ENCODE assay signal across 18 cellular contexts in genomic region chr12:53868516-53868986, GRCh38.
DNase-seq lines count a peak whose midpoint lies in the region; ATAC-seq, FAIRE-seq and TF ChIP-seq lines count a peak whose summit lies in the region.
"Had no signal": no experiment of that assay in that cellular context is flagged by ENCODE, and none has a peak within 500 bp of the region (broad histone marks: within the 10 kb centered on the region; RNA-seq: fewer than 3 reads in every experiment).

No MANE protein-coding gene starts in this region.

- intact Hi-C loops in HCT116 (cut with micrococcal nuclease) = no loop called here

- no peaks in the 10 kb centered on the region for H3K9me3 ChIP-seq in HCT116 (ENCODE audit: control insufficient read depth in 1 of 2, insufficient read depth in 1 of 2, low read depth in 1 of 2, low read length in 2 of 2)
- H3K9me3 ChIP-seq in keratinocyte (ENCODE audit: control insufficient read depth, low read depth, low read length) = no peaks in the 10 kb centered on the region
- H3K9me3 ChIP-seq: BLaER1, testis had no signal

- DNase-seq in HCT116 (ENCODE audit: low read depth, low spot score) (no peak), SK-MEL-5 (ENCODE audit: low read depth, low spot score) (peak; percentile 4), keratinocyte (ENCODE audit: low read depth, low spot score) (no peak), urothelium cell line (ENCODE audit: low spot score) (peak; percentile 36), HUDEP-2 (lab: John Stamatoyannopoulos, UW; ENCODE audit: unreplicated experiment in 76 of 76) (no peak), NCI-H446 (lab: John Stamatoyannopoulos, UW) (no peak), NCI-H1105 (lab: John Stamatoyannopoulos, UW) (no peak)
- DNase-seq: activated CD4-positive, alpha-beta T cell treated with anti-CD3 and anti-CD28 coated beads for 4 hours; MV-4-11; naive thymus-derived CD4-positive, alpha-beta T cell; NCI-H2029 treated with DMSO at 0.1 percent for 48 hours; OCI-M1; stimulated activated CD4-positive, alpha-beta T cell treated with anti-CD3 and anti-CD28 coated beads, Interleukin-4, amount 100 ng/mL, for 1 hour; T1000; testis had no signal

- no peaks in the 10 kb centered on the region for H3K27me3 ChIP-seq in HCT116 (ENCODE audit: insufficient read depth, low read length)
- H3K27me3 ChIP-seq in keratinocyte (ENCODE audit: control insufficient read depth, extremely low read depth, insufficient read depth, low read length) = no peaks in the 10 kb centered on the region
- H3K27me3 ChIP-seq: BLaER1, testis had no signal

- H3K4me2 ChIP-seq in HCT116 (ENCODE audit: low read length) (peak overlapping the region; percentile 60), keratinocyte (ENCODE audit: control insufficient read depth, extremely low read depth, insufficient read depth, low read depth, low read length) (peak overlapping the region; percentile 7)
- H3K4me2 ChIP-seq: BLaER1 had no signal

- H4K20me1 ChIP-seq in HCT116 (ENCODE audit: insufficient read depth) (no peaks in the 10 kb centered on the region), keratinocyte (ENCODE audit: control insufficient read depth, extremely low read depth, insufficient read depth, low read length) (no peaks in the 10 kb centered on the region)
- H4K20me1 ChIP-seq: BLaER1 had no signal

- no peaks in the 10 kb centered on the region for H3K79me2 ChIP-seq in HCT116 (ENCODE audit: insufficient read depth, low read length)
- H3K79me2 ChIP-seq in keratinocyte (ENCODE audit: control insufficient read depth, insufficient read depth, low read length) = no peaks in the 10 kb centered on the region
- H3K79me2 ChIP-seq: parathyroid adenoma had no signal

- peak; percentile 61 for FAIRE-seq in keratinocyte (lab: Jason Lieb, UNC)
- FAIRE-seq in urothelium cell line (lab: Jason Lieb, UNC) = peak; percentile 44

- H3K9me1 ChIP-seq in keratinocyte (ENCODE audit: control insufficient read depth, extremely low read depth, insufficient read depth, low read length) = no peaks in the 10 kb centered on the region

- H3K27ac ChIP-seq in HCT116 (ENCODE audit: low read depth, low read length) (no peak overlapping the region), keratinocyte (ENCODE audit: control insufficient read depth, insufficient read depth, low read length) (no peak overlapping the region)
- H3K27ac ChIP-seq: BLaER1, parathyroid adenoma, SK-N-MC, testis had no signal

- RAD21 ChIA-PET in HCT116 (lab: Charles Lee; ENCODE audit: low non-redundant PET in 1 of 2, low total read pairs in 2 of 2, uncharacterized antibody in 2 of 2, unreplicated experiment in 2 of 2) = no interaction called here

- TF ChIP-seq POLR2A in HCT116 (IDR thresholded peaks at IDR 0.05; ENCODE audit: borderline replicate concordance, extremely low read depth, insufficient read depth, insufficient read length) = no peak

- H3K9ac ChIP-seq in HCT116 (ENCODE audit: low read length) (no peak overlapping the region), keratinocyte (ENCODE audit: control insufficient read depth, extremely low read depth, insufficient read depth, low read length) (no peak overlapping the region)
- H3K9ac ChIP-seq: BLaER1, parathyroid adenoma had no signal

- dilution Hi-C loops in keratinocyte (cut with MboI; ENCODE audit: extremely low pct_ligation_motif_present, low sequenced_read_pairs) = no loop called here

- no peak for TF ChIP-seq RAD21 in HCT116 (IDR thresholded peaks at IDR 0.05; ENCODE audit: low read depth)

- H3K4me3 ChIP-seq in HCT116 (replicated peaks in 1 of 2; ENCODE audit: low read depth in 1 of 2, low read length in 2 of 2) (peak overlapping the region in 1 of 2 experiments; percentile 10; a peak in 1 of 4 replicates), keratinocyte (ENCODE audit: control insufficient read depth in 2 of 3, extremely low read depth in 1 of 3, insufficient read depth in 2 of 3, low read depth in 1 of 3, low read length in 3 of 3) (no peak overlapping the region)
- H3K4me3 ChIP-seq: BLaER1, SK-N-MC, testis had no signal

- BruUV-seq in HCT116 (replicated peaks; lab: Mats Ljungman, UMichigan) = no TSS peak

- H2AFZ ChIP-seq in HCT116 (ENCODE audit: low read depth, low read length, poor library complexity, severe bottlenecking) = peak overlapping the region; percentile 84
- H2AFZ ChIP-seq in keratinocyte (ENCODE audit: control insufficient read depth, low read length) = peak overlapping the region; percentile 59
- H2AFZ ChIP-seq: parathyroid adenoma had no signal

- POLR2A ChIA-PET in HCT116 (lab: Charles Lee) = no interaction called here

- in situ Hi-C loops in SK-MEL-5 (cut with HindIII; ENCODE audit: low pct_unique_long_range_greater_than_20kb, low sequenced_read_pairs) = no loop called here

- H3K36me3 ChIP-seq in HCT116 (ENCODE audit: control insufficient read depth in 1 of 2, insufficient read depth in 2 of 2, low read length in 2 of 2) = no peaks in the 10 kb centered on the region
- no peaks in the 10 kb centered on the region for H3K36me3 ChIP-seq in keratinocyte (ENCODE audit: control insufficient read depth in 2 of 2, extremely low read depth in 1 of 2, insufficient read depth in 2 of 2, low read length in 2 of 2)
- H3K36me3 ChIP-seq: BLaER1 had no signal

- H3K9me2 ChIP-seq in HCT116 (ENCODE audit: insufficient read depth) = no peaks in the 10 kb centered on the region

- CTCF ChIA-PET in HCT116 (lab: Charles Lee) = no interaction called here

- TF ChIP-seq CTCF in HCT116 (IDR thresholded peaks at IDR 0.05 in 2 of 3, conservative IDR thresholded peaks at IDR 0.05 in 1 of 3; ENCODE audit: borderline replicate concordance in 1 of 3, insufficient read depth in 1 of 3, low read depth in 2 of 3, low read length in 2 of 3) (no peak), keratinocyte (optimal IDR thresholded peaks at IDR 0.05 in 1 of 3, IDR thresholded peaks at IDR 0.05 in 1 of 3, conservative IDR thresholded peaks at IDR 0.05 in 1 of 3; ENCODE audit: extremely low read depth in 1 of 3, insufficient read depth in 2 of 3, low read length in 3 of 3) (no peak)

- H3K4me1 ChIP-seq in HCT116 (ENCODE audit: control insufficient read depth in 1 of 2, insufficient read depth in 2 of 2, low read length in 2 of 2) = peaks cover 18 to 29% of the 10 kb centered on the region in 2 experiments
- peaks cover 27% of the 10 kb centered on the region for H3K4me1 ChIP-seq in keratinocyte (ENCODE audit: control insufficient read depth, extremely low read depth, insufficient read depth, low read length)
- H3K4me1 ChIP-seq: BLaER1, parathyroid adenoma, testis had no signal

- ATAC-seq in HCT116 = peak; percentile 48
- ATAC-seq: naive thymus-derived CD4-positive, alpha-beta T cell had no signal

TF ChIP-seq in HCT116, 20 proteins besides CTCF, POLR2A, EP300 and RAD21 (continues in another document):
- TF ChIP-seq EZH2 (IDR thresholded peaks at IDR 0.05) (no peak), ATF3 (IDR thresholded peaks at IDR 0.05) (no peak), CEBPB (IDR thresholded peaks at IDR 0.05; ENCODE audit: low read depth) (no peak), EZH2phosphoT487 (IDR thresholded peaks at IDR 0.05; ENCODE audit: borderline replicate concordance) (no peak), SP1 (IDR thresholded peaks at IDR 0.05; ENCODE audit: low read depth) (no peak), POLR2AphosphoS5 (IDR thresholded peaks at IDR 0.05; ENCODE audit: low read depth, low read length) (no peak), ZNF274 (IDR thresholded peaks at IDR 0.05; ENCODE audit: low read depth, low read length) (no peak), FOSL1 (IDR thresholded peaks at IDR 0.05; ENCODE audit: low read depth) (no peak), ELF1 (IDR thresholded peaks at IDR 0.05; ENCODE audit: borderline replicate concordance, low read depth) (no peak), ZFX (IDR thresholded peaks at IDR 0.05) (no peak), EGR1 (IDR thresholded peaks at IDR 0.05; ENCODE audit: low read depth) (no peak), JUND (IDR thresholded peaks at IDR 0.05) (no peak), SRF (IDR thresholded peaks at IDR 0.05; ENCODE audit: low read depth) (no peak), YY1 (IDR thresholded peaks at IDR 0.05; ENCODE audit: extremely low read depth, insufficient replicate concordance, low read depth, low read length) (no peak), TCF7L2 (IDR thresholded peaks at IDR 0.05; ENCODE audit: borderline replicate concordance, extremely low read depth, insufficient read depth, insufficient read length) (no peak), CBX3 (IDR thresholded peaks at IDR 0.05; ENCODE audit: low read depth) (no peak)
- TF ChIP-seq, protein P1, sequence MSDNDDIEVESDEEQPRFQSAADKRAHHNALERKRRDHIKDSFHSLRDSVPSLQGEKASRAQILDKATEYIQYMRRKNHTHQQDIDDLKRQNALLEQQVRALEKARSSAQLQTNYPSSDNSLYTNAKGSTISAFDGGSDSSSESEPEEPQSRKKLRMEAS (IDR thresholded peaks at IDR 0.05) = no peak
- TF ChIP-seq, protein P2, sequence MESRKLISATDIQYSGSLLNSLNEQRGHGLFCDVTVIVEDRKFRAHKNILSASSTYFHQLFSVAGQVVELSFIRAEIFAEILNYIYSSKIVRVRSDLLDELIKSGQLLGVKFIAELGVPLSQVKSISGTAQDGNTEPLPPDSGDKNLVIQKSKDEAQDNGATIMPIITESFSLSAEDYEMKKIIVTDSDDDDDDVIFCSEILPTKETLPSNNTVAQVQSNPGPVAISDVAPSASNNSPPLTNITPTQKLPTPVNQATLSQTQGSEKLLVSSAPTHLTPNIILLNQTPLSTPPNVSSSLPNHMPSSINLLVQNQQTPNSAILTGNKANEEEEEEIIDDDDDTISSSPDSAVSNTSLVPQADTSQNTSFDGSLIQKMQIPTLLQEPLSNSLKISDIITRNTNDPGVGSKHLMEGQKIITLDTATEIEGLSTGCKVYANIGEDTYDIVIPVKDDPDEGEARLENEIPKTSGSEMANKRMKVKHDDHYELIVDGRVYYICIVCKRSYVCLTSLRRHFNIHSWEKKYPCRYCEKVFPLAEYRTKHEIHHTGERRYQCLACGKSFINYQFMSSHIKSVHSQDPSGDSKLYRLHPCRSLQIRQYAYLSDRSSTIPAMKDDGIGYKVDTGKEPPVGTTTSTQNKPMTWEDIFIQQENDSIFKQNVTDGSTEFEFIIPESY (IDR thresholded peaks at IDR 0.05; ENCODE audit: extremely low read depth, insufficient replicate concordance, low read length) = no peak

Comparison
In these comparisons a context has a peak if more than half of its experiments do, and no peak if none do; other contexts are left out.
1. DNase-seq: peak in SK-MEL-5 (single experiment) and urothelium cell line (single experiment); none in HCT116 (single experiment), keratinocyte (single experiment), HUDEP-2 (0 of 76), NCI-H446 (0 of 2) and NCI-H1105 (single experiment).